In the genomic region with DNA sequence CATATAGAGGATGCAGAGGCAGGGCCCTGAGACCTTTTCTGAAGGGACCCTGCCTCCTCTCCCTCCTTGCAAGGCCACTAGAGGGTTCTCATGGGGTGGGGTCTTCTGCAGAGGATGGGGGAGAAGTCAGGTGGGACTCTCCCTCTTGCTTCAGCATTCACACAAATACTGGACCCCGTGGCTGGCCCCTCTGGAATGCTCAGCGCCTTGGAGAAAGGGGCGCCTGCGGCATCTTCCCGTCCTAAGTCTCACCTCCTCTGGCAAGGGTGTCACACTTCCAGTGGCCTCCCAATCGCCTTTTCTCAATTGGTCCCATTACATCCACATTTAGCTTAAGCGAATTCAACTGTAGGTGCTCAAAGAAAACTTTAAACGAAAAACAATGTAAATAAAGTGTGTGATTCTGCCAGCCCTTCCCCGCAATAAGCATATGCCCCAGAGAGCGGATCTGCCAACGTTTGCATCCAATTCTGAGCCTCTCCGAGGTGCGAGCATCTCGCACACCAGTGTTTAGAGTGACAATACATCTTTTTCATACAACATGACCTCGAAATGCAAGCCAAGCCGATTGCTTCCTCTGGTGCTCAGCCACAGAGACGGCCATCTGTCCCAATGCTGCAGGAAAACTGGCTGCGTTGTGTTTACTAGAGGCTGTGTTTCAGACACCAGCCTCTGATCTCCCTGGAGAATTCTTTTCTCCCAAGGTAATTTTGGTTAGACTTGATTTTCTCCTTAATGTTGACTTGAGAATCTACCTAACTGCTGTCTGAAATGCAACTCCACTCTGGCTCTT, we compare ENCODE assay signal across 13 cellular contexts.
"Had no signal": no experiment of that assay in that cellular context is flagged by ENCODE, and none has a peak within 500 bp of the region (broad histone marks: within the 10 kb centered on the region; RNA-seq: fewer than 3 reads in every experiment).

No MANE protein-coding gene starts in this region.

- H3K4me3 ChIP-seq: heart left ventricle, mucosa of descending colon, right atrium auricular region, stomach, thoracic aorta, transverse colon had no signal

- H3K27ac ChIP-seq: right atrium auricular region, stomach, thoracic aorta, transverse colon had no signal

- H3K36me3 ChIP-seq: heart left ventricle, right atrium auricular region, stomach, thoracic aorta, transverse colon had no signal

- H3K9me3 ChIP-seq: heart left ventricle, mucosa of descending colon, right atrium auricular region, stomach, thoracic aorta, transverse colon had no signal

- H3K27me3 ChIP-seq: heart left ventricle, right atrium auricular region, stomach, transverse colon had no signal

- H3K4me1 ChIP-seq: right atrium auricular region, stomach had no signal

- DNase-seq: effector memory CD4-positive, alpha-beta T cell; heart left ventricle; hippocampal formation; mammary epithelial cell; mucosa of descending colon; naive thymus-derived CD8-positive, alpha-beta T cell; small intestine; stimulated activated CD4-positive, alpha-beta T cell treated with anti-CD3 and anti-CD28 coated beads, Interleukin-12 subunit alpha, Interleukin-12 subunit beta, amount 100 ng/mL, for 4 hours; stimulated activated naive CD4-positive, alpha-beta T cell; stomach; transverse colon had no signal
